ENCODE assay signal across 8 cellular contexts in the genomic region with DNA sequence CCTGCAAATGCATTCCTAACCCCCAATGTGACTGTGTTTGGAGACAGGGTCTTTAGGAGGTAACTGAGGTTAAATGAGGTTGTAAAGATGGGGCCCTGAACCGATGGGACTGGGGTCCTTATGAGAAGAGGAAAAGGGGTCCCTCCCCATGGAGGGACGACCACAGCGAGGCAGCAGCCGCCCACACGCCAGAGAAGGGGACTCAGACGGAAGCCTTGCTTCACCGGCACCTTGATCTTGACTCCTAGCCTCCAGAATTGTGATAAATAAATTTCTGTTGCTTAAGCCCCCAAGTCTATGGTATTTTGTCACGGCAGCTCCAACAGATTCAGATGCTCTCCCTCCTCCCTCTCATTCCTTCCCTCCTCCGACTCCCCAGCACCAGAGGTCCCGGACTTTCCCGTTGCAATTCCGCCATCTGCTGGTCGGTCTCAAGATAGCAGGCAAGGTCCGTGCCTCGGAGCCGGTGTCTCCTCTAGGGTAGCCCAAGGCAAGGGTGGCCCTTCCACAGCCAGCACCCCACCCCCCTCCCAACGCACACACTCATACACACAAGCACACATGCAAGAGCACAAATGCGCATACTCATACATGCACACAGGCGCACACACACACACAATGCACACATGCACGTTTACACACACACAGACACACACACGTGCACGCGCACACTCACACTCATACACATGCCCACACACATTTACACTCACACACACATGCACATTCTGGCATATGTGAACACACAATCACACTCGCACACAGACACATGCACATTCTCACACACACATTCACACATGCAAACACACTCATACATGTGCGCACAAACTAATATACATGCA. TPM values are rescaled to one million over a fixed set of nuclear protein-coding genes. Genes with fewer than 3 reads are reported as not detected.
DNase-seq lines count a peak whose midpoint lies in the region; ATAC-seq and TF ChIP-seq lines count a peak whose summit lies in the region.

No MANE protein-coding gene starts in this region.

- H2AFZ ChIP-seq in Loucy (ENCODE audit: low read length): no peak overlapping the region

- no peaks in the 10 kb centered on the region for H3K9me3 Mint-ChIP-seq in activated B cell treated with CpG ODN at 0.5 μM for 24 hours

- CTCF ChIA-PET in activated B cell treated with CpG ODN at 0.5 μM for 24 hours (lab: Charles Lee): interaction anchor here (0.9 to 1.0 kb wide), 2 partner anchors 8 to 663 kb away, joined by 3 to 4 read pairs; no protein-coding TSS in a partner anchor

- POLR2A ChIA-PET in activated B cell treated with CpG ODN at 0.5 μM for 24 hours (lab: Charles Lee): no interaction called here

- no peak overlapping the region for H3K4me2 ChIP-seq in Loucy (ENCODE audit: low read depth, low read length, poor library complexity, severe bottlenecking)

- H3K27me3 ChIP-seq in Loucy (ENCODE audit: insufficient read depth, low read length, poor library complexity, severe bottlenecking) (no peaks in the 10 kb centered on the region), dorsolateral prefrontal cortex (peaks cover 0 to 74% (median 23%) of the 10 kb centered on the region in 45 donors)

- H4K20me1 ChIP-seq in Loucy (ENCODE audit: insufficient read depth, low read length, poor library complexity, severe bottlenecking): no peaks in the 10 kb centered on the region

- no peaks in the 10 kb centered on the region for H3K4me1 Mint-ChIP-seq in activated B cell treated with CpG ODN at 0.5 μM for 24 hours

- peak; percentile 28 for ATAC-seq in activated B cell treated with CpG ODN at 0.5 μM for 24 hours (ENCODE audit: low read depth)
- no peak for ATAC-seq in HG02884 (IDR thresholded peaks at IDR 0.05; ENCODE audit: unreplicated experiment)

- H3K4me1 ChIP-seq in Loucy (ENCODE audit: insufficient read depth, low read length, poor library complexity, severe bottlenecking): no peaks in the 10 kb centered on the region

- peak; percentile 35 for DNase-seq in A172 (ENCODE audit: low spot score)
- peak; percentile 22 for DNase-seq in activated B cell treated with CpG ODN at 0.5 μM for 24 hours
- peak; percentile 55 to 91 (median 78) for DNase-seq in dorsolateral prefrontal cortex
- peak; percentile 46 to 62 for DNase-seq in lung microvascular endothelial cell (ENCODE audit: low read depth in 2 of 2)
- DNase-seq in stimulated activated CD8-positive, alpha-beta memory T cell treated with anti-CD3 and anti-CD28 coated beads, Interleukin-2, amount 100 ng/mL, for 48 hours (ENCODE audit: low read depth in 2 of 2): peak; percentile 23 to 42

- H3K36me3 Mint-ChIP-seq in activated B cell treated with CpG ODN at 0.5 μM for 24 hours (ENCODE audit: low read depth): no peaks in the 10 kb centered on the region

- H3K9ac ChIP-seq in Loucy (ENCODE audit: low read depth, low read length, poor library complexity, severe bottlenecking): no peak overlapping the region

- H3K9me3 ChIP-seq in Loucy (ENCODE audit: insufficient read depth, low read depth, low read length): no peaks in the 10 kb centered on the region

- H3K27ac Mint-ChIP-seq in activated B cell treated with CpG ODN at 0.5 μM for 24 hours: no peak overlapping the region

- H3K27ac ChIP-seq in dorsolateral prefrontal cortex: peak overlapping the region in 1 of 59 donors; percentile 34

- no peaks in the 10 kb centered on the region for H3K79me2 ChIP-seq in Loucy (ENCODE audit: insufficient read depth, low read length)

- peaks cover 11% of the 10 kb centered on the region for H3K27me3 Mint-ChIP-seq in activated B cell treated with CpG ODN at 0.5 μM for 24 hours

- H3K4me3 ChIP-seq in Loucy (ENCODE audit: low read length, poor library complexity, severe bottlenecking): no peak overlapping the region
- no peak overlapping the region for H3K4me3 ChIP-seq in dorsolateral prefrontal cortex

- no peaks in the 10 kb centered on the region for H3K36me3 ChIP-seq in Loucy (ENCODE audit: insufficient read depth, low read length)

- no peak overlapping the region for H3K4me3 Mint-ChIP-seq in activated B cell treated with CpG ODN at 0.5 μM for 24 hours

- no peaks in the 10 kb centered on the region for H3K9me2 ChIP-seq in Loucy (replicated peaks; ENCODE audit: low read depth, low read length)

- TF ChIP-seq CTCF in GM12873 (IDR thresholded peaks at IDR 0.05; ENCODE audit: insufficient read depth, low read depth, low read length, missing control alignments) (peak; percentile 88), Loucy (conservative IDR thresholded peaks at IDR 0.05; ENCODE audit: low read length) (peak; percentile 91), activated B cell treated with CpG ODN at 0.5 μM for 24 hours (IDR thresholded peaks at IDR 0.05) (no peak), dorsolateral prefrontal cortex (IDR thresholded peaks at IDR 0.05 in 54 of 56, conservative IDR thresholded peaks at IDR 0.05 in 2 of 56; ENCODE audit: low read depth in 1 of 56, partially characterized antibody in 56 of 56) (peak; percentile 54 to 96 (median 88))

- no peaks in the 10 kb centered on the region for H3F3A ChIP-seq in Loucy (ENCODE audit: low read depth)

- intact Hi-C loops in activated B cell treated with CpG ODN at 0.5 μM for 24 hours (cut with micrococcal nuclease) (no loop called here), dorsolateral prefrontal cortex (cut with DNase I) (loop anchor here (2.0 to 10.0 kb wide), 2 partner anchors 516 to 664 kb away; no protein-coding TSS in a partner anchor)

RNA-seq across cellular contexts. Expression of a gene that starts 23.1 kb away (rescaled TPM):
- total RNA-seq in A172 (2014; rRNA removed; shearing (Covaris generic)): not detected in 2 replicates
- not detected in 2 replicates for total RNA-seq in activated B cell treated with CpG ODN at 0.5 μM for 24 hours
- total RNA-seq in dorsolateral prefrontal cortex: not detected
- total RNA-seq in lung microvascular endothelial cell: not detected in 2 replicates

Comparison
In these comparisons a context has a peak if more than half of its experiments do, and no peak if none do; other contexts are left out.
1. DNase-seq: peak in every context shown above with its lines; median percentile 78 in dorsolateral prefrontal cortex; 54 in lung microvascular endothelial cell; 35 in A172; 32 in stimulated activated CD8-positive, alpha-beta memory T cell treated with anti-CD3 and anti-CD28 coated beads, Interleukin-2, amount 100 ng/mL, for 48 hours; 22 in activated B cell treated with CpG ODN at 0.5 μM for 24 hours.